13 cellular contexts compared by ENCODE assay signal in genomic region chr2:85913854-85914524, GRCh38. TPM values are rescaled to one million over a fixed set of nuclear protein-coding genes. Genes with fewer than 3 reads are reported as not detected.
DNase-seq lines count a peak whose midpoint lies in the region; ATAC-seq and TF ChIP-seq lines count a peak whose summit lies in the region.
"Had no signal": no experiment of that assay in that cellular context is flagged by ENCODE, and none has a peak within 500 bp of the region (broad histone marks: within the 10 kb centered on the region; RNA-seq: fewer than 3 reads in every experiment).

No MANE protein-coding gene starts in this region.

- H3K27me3 ChIP-seq in gastroesophageal sphincter = no peaks in the 10 kb centered on the region

- H3K4me1 Mint-ChIP-seq in activated naive CD8-positive, alpha-beta T cell treated with anti-CD3 and anti-CD28 coated beads, Interleukin-2, amount 50 U/mL, for 24 hours = peaks cover 5% of the 10 kb centered on the region
- H3K4me1 Mint-ChIP-seq: activated CD4-positive, alpha-beta T cell treated with anti-CD3 and anti-CD28 coated beads, Interleukin-2, amount 10 ng/mL, durations not matched to agents 7 days and 5 days had no signal

- peaks cover 0 to 52% (median 3%) of the 10 kb centered on the region in 3 donors for H3K4me1 ChIP-seq in gastroesophageal sphincter
- H3K4me1 ChIP-seq: parathyroid adenoma had no signal

- WGBS in gastroesophageal sphincter (ENCODE audit: low coverage in 1 of 2), 2 donors = 100% methylated on average over 1 to 2 of the region's 2 CpGs

- DNase-seq in GM03348 (ENCODE audit: low spot score) (peak; percentile 55), astrocyte of the spinal cord (ENCODE audit: low read depth, low spot score) (peak; percentile 32), sciatic nerve (ENCODE audit: low spot score) (peak; percentile 3), HEK293T (ENCODE audit: extremely low spot score) (no peak)
- DNase-seq in activated naive CD8-positive, alpha-beta T cell treated with anti-CD3 and anti-CD28 coated beads, Interleukin-2, amount 50 U/mL, for 24 hours = no peak
- DNase-seq in stimulated activated CD4-positive, alpha-beta T cell treated with anti-CD3 and anti-CD28 coated beads, Interleukin-15, amount 100 ng/mL, for 24 hours = no peak
- DNase-seq: activated CD4-positive, alpha-beta T cell treated with anti-CD3 and anti-CD28 coated beads, Interleukin-2, amount 10 ng/mL, durations not matched to agents 7 days and 5 days; effector memory CD8-positive, alpha-beta T cell; stimulated activated naive CD8-positive, alpha-beta T cell treated with anti-CD3 and anti-CD28 coated beads, Interleukin-15, Interleukin-2, amounts not matched to agents 100 U/mL and 50 U/mL, for 24 hours had no signal

- no peak for TF ChIP-seq EP300 in gastroesophageal sphincter (IDR thresholded peaks at IDR 0.05)

- H3K4me3 ChIP-seq in astrocyte of the spinal cord (ENCODE audit: low read depth, low read length) (no peak overlapping the region), gastroesophageal sphincter (no peak overlapping the region)

- H3K4me3 Mint-ChIP-seq in activated naive CD8-positive, alpha-beta T cell treated with anti-CD3 and anti-CD28 coated beads, Interleukin-2, amount 50 U/mL, for 24 hours = no peak overlapping the region
- H3K4me3 Mint-ChIP-seq: activated CD4-positive, alpha-beta T cell treated with anti-CD3 and anti-CD28 coated beads, Interleukin-2, amount 10 ng/mL, durations not matched to agents 7 days and 5 days; effector memory CD8-positive, alpha-beta T cell had no signal

- no peak for TF ChIP-seq CTCF in astrocyte of the spinal cord (IDR thresholded peaks at IDR 0.05; ENCODE audit: low read depth, low read length)
- TF ChIP-seq CTCF in gastroesophageal sphincter (IDR thresholded peaks at IDR 0.05) = no peak

- peak; percentile 86 for ATAC-seq in gastroesophageal sphincter
- peak; percentile 80 for ATAC-seq in sciatic nerve
- ATAC-seq in activated naive CD8-positive, alpha-beta T cell treated with anti-CD3 and anti-CD28 coated beads, Interleukin-2, amount 50 U/mL, for 24 hours = no peak
- ATAC-seq in HG02642 (IDR thresholded peaks at IDR 0.05; ENCODE audit: poor library complexity, unreplicated experiment) = no peak
- ATAC-seq: effector memory CD8-positive, alpha-beta T cell; stimulated activated naive CD8-positive, alpha-beta T cell treated with anti-CD3 and anti-CD28 coated beads, Interleukin-15, Interleukin-2, amounts not matched to agents 100 U/mL and 50 U/mL, for 24 hours had no signal

- no peaks in the 10 kb centered on the region for H3K27me3 Mint-ChIP-seq in activated naive CD8-positive, alpha-beta T cell treated with anti-CD3 and anti-CD28 coated beads, Interleukin-2, amount 50 U/mL, for 24 hours
- H3K27me3 Mint-ChIP-seq: activated CD4-positive, alpha-beta T cell treated with anti-CD3 and anti-CD28 coated beads, Interleukin-2, amount 10 ng/mL, durations not matched to agents 7 days and 5 days; effector memory CD8-positive, alpha-beta T cell had no signal

- no peak overlapping the region for H3K27ac Mint-ChIP-seq in activated naive CD8-positive, alpha-beta T cell treated with anti-CD3 and anti-CD28 coated beads, Interleukin-2, amount 50 U/mL, for 24 hours
- H3K27ac Mint-ChIP-seq: activated CD4-positive, alpha-beta T cell treated with anti-CD3 and anti-CD28 coated beads, Interleukin-2, amount 10 ng/mL, durations not matched to agents 7 days and 5 days had no signal

- H3K36me3 Mint-ChIP-seq in activated naive CD8-positive, alpha-beta T cell treated with anti-CD3 and anti-CD28 coated beads, Interleukin-2, amount 50 U/mL, for 24 hours (ENCODE audit: low read depth) = no peaks in the 10 kb centered on the region

- no peaks in the 10 kb centered on the region for H3K36me3 ChIP-seq in gastroesophageal sphincter

- CTCF ChIA-PET in HEK293T (lab: Yijun Ruan, JAX) = interaction anchor here (1.2 kb wide), 1 partner anchor 25 kb away, joined by 5 read pairs; the partner anchor contains the start of gene ST3GAL5

- intact Hi-C loops in sciatic nerve (cut with DNase I) = loop anchor here (10.0 kb wide), 1 partner anchor 111 kb away; no protein-coding TSS in a partner anchor

- H3K27ac ChIP-seq in gastroesophageal sphincter = peak overlapping the region in 2 of 4 donors; percentile 1 to 33
- H3K27ac ChIP-seq: C4-2B, parathyroid adenoma had no signal

- TF ChIP-seq POLR2A in gastroesophageal sphincter (IDR thresholded peaks at IDR 0.05) = no peak

- H3K9me3 ChIP-seq in gastroesophageal sphincter = no peaks in the 10 kb centered on the region

- POLR2A ChIA-PET in HEK293T (lab: Yijun Ruan, JAX) = no interaction called here

- in situ Hi-C loops in astrocyte of the spinal cord (cut with HindIII; ENCODE audit: low sequenced_read_pairs) = no loop called here

- H3K9me3 Mint-ChIP-seq in activated naive CD8-positive, alpha-beta T cell treated with anti-CD3 and anti-CD28 coated beads, Interleukin-2, amount 50 U/mL, for 24 hours = no peaks in the 10 kb centered on the region
- H3K9me3 Mint-ChIP-seq: effector memory CD8-positive, alpha-beta T cell had no signal

TF ChIP-seq in HEK293T, 16 proteins besides CTCF, POLR2A, EP300 and RAD21:
- no peak for TF ChIP-seq PKNOX1 (IDR thresholded peaks at IDR 0.05)
- TF ChIP-seq HDGF (IDR thresholded peaks at IDR 0.05; ENCODE audit: borderline replicate concordance) = no peak
- TF ChIP-seq ARNT (IDR thresholded peaks at IDR 0.05) = no peak
- no peak for TF ChIP-seq NFRKB (IDR thresholded peaks at IDR 0.05)
- no peak for TF ChIP-seq SP1 (IDR thresholded peaks at IDR 0.05)
- no peak for TF ChIP-seq L3MBTL2 (conservative IDR thresholded peaks at IDR 0.05)
- no peak for TF ChIP-seq FOXA1 (IDR thresholded peaks at IDR 0.05)
- no peak for TF ChIP-seq FOXM1 (IDR thresholded peaks at IDR 0.05; ENCODE audit: borderline replicate concordance)
- no peak for TF ChIP-seq LEF1 (IDR thresholded peaks at IDR 0.05; ENCODE audit: borderline replicate concordance)
- no peak for TF ChIP-seq ZNF384 (IDR thresholded peaks at IDR 0.05)
- TF ChIP-seq ELF4 (IDR thresholded peaks at IDR 0.05) = no peak
- TF ChIP-seq FOXK2 (IDR thresholded peaks at IDR 0.05) = no peak
- TF ChIP-seq TARDBP (IDR thresholded peaks at IDR 0.05) = no peak
- no peak for TF ChIP-seq BHLHE40 (IDR thresholded peaks at IDR 0.05; ENCODE audit: borderline replicate concordance)
- TF ChIP-seq CTBP1 (IDR thresholded peaks at IDR 0.05; ENCODE audit: borderline replicate concordance) = no peak
- TF ChIP-seq SUZ12 (IDR thresholded peaks at IDR 0.05) = no peak

RNA-seq across cellular contexts. Expression of gene ST3GAL5, which starts 25.2 kb away (rescaled TPM):
- 10 to 100 TPM; 15.2 to 55.9 (median 22.7) TPM for total RNA-seq in gastroesophageal sphincter
- 46.1 TPM for total RNA-seq in sciatic nerve

Comparison
In these comparisons a context has a peak if more than half of its experiments do, and no peak if none do; other contexts are left out.
1. DNase-seq: peak in GM03348 (single experiment), astrocyte of the spinal cord (single experiment) and sciatic nerve (single experiment); none in activated naive CD8-positive, alpha-beta T cell treated with anti-CD3 and anti-CD28 coated beads, Interleukin-2, amount 50 U/mL, for 24 hours (single experiment), HEK293T (single experiment) and stimulated activated CD4-positive, alpha-beta T cell treated with anti-CD3 and anti-CD28 coated beads, Interleukin-15, amount 100 ng/mL, for 24 hours (single experiment).
2. ATAC-seq: peak in gastroesophageal sphincter (single experiment) and sciatic nerve (single experiment); none in activated naive CD8-positive, alpha-beta T cell treated with anti-CD3 and anti-CD28 coated beads, Interleukin-2, amount 50 U/mL, for 24 hours (single experiment) and HG02642 (single experiment).